12 cellular contexts compared by ENCODE assay signal in genomic region chr6:44452725-44453124, GRCh38.
A peak's percentile ranks its signal among the peaks of the same experiment; 100 is the strongest.
DNase-seq lines count a peak whose midpoint lies in the region; ATAC-seq and TF ChIP-seq lines count a peak whose summit lies in the region.
"Had no signal": no experiment of that assay in that cellular context is flagged by ENCODE, and none has a peak within 500 bp of the region (broad histone marks: within the 10 kb centered on the region; RNA-seq: fewer than 3 reads in every experiment).

No MANE protein-coding gene starts in this region.

- H3K27me3 Mint-ChIP-seq in activated T-helper 17 cell treated with anti-CD3 and anti-CD28 coated beads, Interleukin-2, amount 50 U/mL, for 72 hours = no peaks in the 10 kb centered on the region

- intact Hi-C loops in transverse colon (cut with DNase I; ENCODE audit: low total_unique reads) = no loop called here

- WGBS in transverse colon (ENCODE audit: low coverage in 1 of 2), 2 donors = 82 to 100% methylated on average over 1 to 4 of the region's 4 CpGs

- no peaks in the 10 kb centered on the region for H3K9me3 ChIP-seq in transverse colon
- H3K9me3 ChIP-seq: BLaER1 treated with 17β-estradiol and CSF1 and Interleukin-3, amounts not matched to agents 10 nM and 100 nM had no signal

- no peak overlapping the region for H3K27ac Mint-ChIP-seq in activated T-helper 17 cell treated with anti-CD3 and anti-CD28 coated beads, Interleukin-2, amount 50 U/mL, for 72 hours

- ATAC-seq in activated T-helper 17 cell treated with anti-CD3 and anti-CD28 coated beads, Interleukin-2, amount 50 U/mL, for 72 hours (replicated peaks) = peak; percentile 21
- ATAC-seq in HG03354 (IDR thresholded peaks at IDR 0.05; ENCODE audit: poor library complexity, severe bottlenecking, unreplicated experiment) = no peak
- no peak for ATAC-seq in GM21390 (IDR thresholded peaks at IDR 0.05; ENCODE audit: unreplicated experiment)

- H3K4me1 Mint-ChIP-seq in activated T-helper 17 cell treated with anti-CD3 and anti-CD28 coated beads, Interleukin-2, amount 50 U/mL, for 72 hours = peaks cover 4% of the 10 kb centered on the region

- no peaks in the 10 kb centered on the region for H3K27me3 ChIP-seq in transverse colon
- H3K27me3 ChIP-seq: BLaER1 treated with 17β-estradiol and CSF1 and Interleukin-3, amounts not matched to agents 10 nM and 100 nM had no signal

- TF ChIP-seq CTCF in foreskin fibroblast (IDR thresholded peaks at IDR 0.05; ENCODE audit: low read depth, low read length) (no peak), transverse colon (IDR thresholded peaks at IDR 0.05) (no peak)

- in situ Hi-C loops in transverse colon (cut with MboI; ENCODE audit: low pct_ligation_motif_present in 1 of 4, low pct_unique_long_range_greater_than_20kb in 1 of 4, low sequenced_read_pairs in 3 of 4) = no loop called here

- TF ChIP-seq EP300 in transverse colon (IDR thresholded peaks at IDR 0.05; ENCODE audit: low read depth) = no peak

- no peak for TF ChIP-seq POLR2A in transverse colon (IDR thresholded peaks at IDR 0.05)

- H3K4me1 ChIP-seq in transverse colon = peaks cover 4 to 12% (median 7%) of the 10 kb centered on the region in 4 donors

- no peak overlapping the region for H3K27ac ChIP-seq in transverse colon
- H3K27ac ChIP-seq: BLaER1 treated with 17β-estradiol and CSF1 and Interleukin-3, amounts not matched to agents 10 nM and 100 nM; WERI-Rb-1 had no signal

- H3K36me3 ChIP-seq in transverse colon = peaks cover 0 to 10% (median 3%) of the 10 kb centered on the region in 4 donors

- H3K9me3 Mint-ChIP-seq in activated T-helper 17 cell treated with anti-CD3 and anti-CD28 coated beads, Interleukin-2, amount 50 U/mL, for 72 hours = no peaks in the 10 kb centered on the region

- peaks cover 24% of the 10 kb centered on the region for H3K36me3 Mint-ChIP-seq in activated T-helper 17 cell treated with anti-CD3 and anti-CD28 coated beads, Interleukin-2, amount 50 U/mL, for 72 hours (ENCODE audit: low read depth)

- no peak overlapping the region for H3K4me3 ChIP-seq in foreskin fibroblast (ENCODE audit: low read depth in 1 of 2, low read length in 2 of 2)
- H3K4me3 ChIP-seq in transverse colon = no peak overlapping the region
- H3K4me3 ChIP-seq: BLaER1 treated with 17β-estradiol and CSF1 and Interleukin-3, amounts not matched to agents 10 nM and 100 nM had no signal

- DNase-seq in A172 (ENCODE audit: low spot score) = peak; percentile 70
- DNase-seq in GM04504 (ENCODE audit: low read depth) = peak; percentile 50
- DNase-seq in foreskin fibroblast = peak; percentile 87 to 93
- no peak for DNase-seq in transverse colon
- DNase-seq in SHP77 treated with DMSO at 0.1 percent for 48 hours (lab: John Stamatoyannopoulos, UW) = no peak
- DNase-seq: cortex of kidney, NCI-H187, WERI-Rb-1 had no signal

- H3K4me3 Mint-ChIP-seq in activated T-helper 17 cell treated with anti-CD3 and anti-CD28 coated beads, Interleukin-2, amount 50 U/mL, for 72 hours = no peak overlapping the region

Comparison
In these comparisons a context has a peak if more than half of its experiments do, and no peak if none do; other contexts are left out.
1. DNase-seq: peak in A172 (single experiment), GM04504 (single experiment) and foreskin fibroblast (2 of 2); none in transverse colon (single experiment) and SHP77 treated with DMSO at 0.1 percent for 48 hours (single experiment).